In genomic region chr5:176388003-176388340, GRCh38 we compare ENCODE assay signal across 1 cellular context.
TF ChIP-seq lines count a peak whose summit lies in the region.

No MANE protein-coding gene starts in this region.

TF ChIP-seq in SK-N-SH, 30 proteins besides CTCF, POLR2A, EP300 and RAD21 (continued from another document):
- TF ChIP-seq ZBTB33 (IDR thresholded peaks at IDR 0.05; ENCODE audit: borderline replicate concordance, low read depth), result no peak
- no peak for TF ChIP-seq NFIC (IDR thresholded peaks at IDR 0.05; ENCODE audit: borderline replicate concordance)
- TF ChIP-seq NRF1 (IDR thresholded peaks at IDR 0.05; ENCODE audit: low read depth, low read length), result no peak
- TF ChIP-seq SIN3A (IDR thresholded peaks at IDR 0.05; ENCODE audit: borderline replicate concordance, low read depth, low read length), result no peak; the same call in 1 of the 2 replicates
- TF ChIP-seq FOXM1 (IDR thresholded peaks at IDR 0.05; ENCODE audit: low read depth), result no peak
- TF ChIP-seq FOXJ3 (CRISPR knock-in tag; IDR thresholded peaks at IDR 0.05), result no peak
